In the genomic region with DNA sequence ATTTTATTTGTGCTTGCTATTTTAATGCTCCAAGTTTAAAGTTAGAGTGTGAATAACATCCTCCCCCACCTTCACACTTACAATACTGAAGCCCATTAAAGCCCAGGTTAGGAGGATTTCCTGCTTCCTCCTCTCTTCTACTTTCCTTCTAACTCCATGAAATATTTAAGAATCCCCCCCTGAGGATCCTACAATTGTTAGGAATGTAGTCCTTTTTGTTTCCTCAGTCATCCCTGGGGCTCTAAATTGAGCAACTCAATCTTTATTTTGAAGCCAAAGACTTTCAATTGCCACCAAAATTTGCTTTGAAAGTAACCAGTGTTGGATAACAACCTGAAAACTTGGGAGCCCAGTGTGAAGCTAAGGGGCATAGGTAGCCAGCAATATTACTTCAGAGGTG, we compare ENCODE assay signal across 25 cellular contexts.
"Had no signal": no experiment of that assay in that cellular context is flagged by ENCODE, and none has a peak within 500 bp of the region (broad histone marks: within the 10 kb centered on the region; RNA-seq: fewer than 3 reads in every experiment).

No MANE protein-coding gene starts in this region.

- H3K4me2 ChIP-seq: KMS-11 had no signal

- H3K27me3 Mint-ChIP-seq: activated CD4-positive, alpha-beta T cell treated with anti-CD3 and anti-CD28 coated beads, Interleukin-2, amount 10 ng/mL, durations not matched to agents 7 days and 5 days; activated CD8-positive, alpha-beta T cell treated with anti-CD3 and anti-CD28 coated beads for 36 hours; activated naive CD4-positive, alpha-beta T cell treated with anti-CD3 and anti-CD28 coated beads, Interleukin-2, amount 10 ng/mL, durations not matched to agents 7 days and 5 days; activated naive CD8-positive, alpha-beta T cell treated with anti-CD3 and anti-CD28 coated beads, Interleukin-2, amount 10 ng/mL, durations not matched to agents 7 days and 5 days; T-helper 17 cell had no signal

- H3K4me3 Mint-ChIP-seq: activated CD4-positive, alpha-beta T cell treated with anti-CD3 and anti-CD28 coated beads, Interleukin-2, amount 10 ng/mL, durations not matched to agents 7 days and 5 days; activated CD8-positive, alpha-beta T cell treated with anti-CD3 and anti-CD28 coated beads for 36 hours; activated naive CD4-positive, alpha-beta T cell treated with anti-CD3 and anti-CD28 coated beads, Interleukin-2, amount 10 ng/mL, durations not matched to agents 7 days and 5 days; activated naive CD8-positive, alpha-beta T cell treated with anti-CD3 and anti-CD28 coated beads, Interleukin-2, amount 10 ng/mL, durations not matched to agents 7 days and 5 days; activated T-cell treated with anti-CD3 and anti-CD28 coated beads, Interleukin-2, amount 50 U/mL, for 72 hours; T-helper 17 cell had no signal

- ATAC-seq: activated CD8-positive, alpha-beta T cell treated with anti-CD3 and anti-CD28 coated beads for 36 hours; activated T-cell treated with anti-CD3 and anti-CD28 coated beads, Interleukin-2, amount 50 U/mL, for 72 hours; PC-3; T-helper 17 cell had no signal

- H3K27ac Mint-ChIP-seq: activated CD4-positive, alpha-beta T cell treated with anti-CD3 and anti-CD28 coated beads, Interleukin-2, amount 10 ng/mL, durations not matched to agents 7 days and 5 days; activated CD8-positive, alpha-beta T cell treated with anti-CD3 and anti-CD28 coated beads for 36 hours; activated naive CD4-positive, alpha-beta T cell treated with anti-CD3 and anti-CD28 coated beads, Interleukin-2, amount 10 ng/mL, durations not matched to agents 7 days and 5 days; activated naive CD8-positive, alpha-beta T cell treated with anti-CD3 and anti-CD28 coated beads, Interleukin-2, amount 10 ng/mL, durations not matched to agents 7 days and 5 days; activated T-cell treated with anti-CD3 and anti-CD28 coated beads, Interleukin-2, amount 50 U/mL, for 72 hours; activated T-helper 2 cell treated with anti-CD3 and anti-CD28 coated beads, Interferon-gamma antibody, Interleukin-2, Interleukin-4, amounts not matched to agents 10 μg/mL and 5 μg/mL and 100 μg/mL, durations not matched to agents 14 hours and 24 hours and 36 hours; T-helper 17 cell had no signal

- H3K27me3 ChIP-seq: adrenal gland, MG63 had no signal

- H3K4me1 ChIP-seq: adrenal gland had no signal

- H3K9me3 ChIP-seq: adrenal gland, MG63 had no signal

- H3K9ac ChIP-seq: KMS-11 had no signal

- H3K4me3 ChIP-seq: adrenal gland, MG63 had no signal

- H3K36me3 ChIP-seq: adrenal gland, MG63 had no signal

- H3K27ac ChIP-seq: adrenal gland, KMS-11 had no signal

- DNase-seq: activated CD4-positive, alpha-beta T cell treated with anti-CD3 and anti-CD28 coated beads, Interleukin-2, amount 10 ng/mL, durations not matched to agents 7 days and 5 days; activated CD4-positive, CD25-positive, alpha-beta regulatory T cell; activated CD8-positive, alpha-beta memory T cell treated with anti-CD3 and anti-CD28 coated beads, Interleukin-2, amount 50 U/mL, for 4 hours; activated CD8-positive, alpha-beta T cell treated with anti-CD3 and anti-CD28 coated beads for 36 hours; activated gamma-delta T cell treated with Interleukin-2 at 50 U/mL for 16 hours; activated naive CD4-positive, alpha-beta T cell treated with anti-CD3 and anti-CD28 coated beads, Interleukin-2, amount 10 ng/mL, durations not matched to agents 7 days and 5 days; activated naive CD8-positive, alpha-beta T cell treated with anti-CD3 and anti-CD28 coated beads, Interleukin-2, amount 10 ng/mL, durations not matched to agents 7 days and 5 days; activated T-cell treated with anti-CD3 and anti-CD28 coated beads, Interleukin-2, amount 50 U/mL, for 72 hours; adrenal gland; anterior cingulate cortex; cerebellar nuclear complex; MG63; MV-4-11; NCI-H1092 treated with DMSO at 0.1 percent for 48 hours; NCI-H1417 treated with DMSO at 0.1 percent for 48 hours; NCI-H1694 treated with DMSO at 0.1 percent for 48 hours; NCI-H2029 treated with DMSO at 0.1 percent for 48 hours; NCI-H345; NCI-H510A treated with DMSO at 0.1 percent for 48 hours; PC-3; SHP77 treated with DMSO at 0.1 percent for 48 hours; T-helper 17 cell; T1000 had no signal

- H3K4me1 Mint-ChIP-seq: activated CD4-positive, alpha-beta T cell treated with anti-CD3 and anti-CD28 coated beads, Interleukin-2, amount 10 ng/mL, durations not matched to agents 7 days and 5 days; activated naive CD4-positive, alpha-beta T cell treated with anti-CD3 and anti-CD28 coated beads, Interleukin-2, amount 10 ng/mL, durations not matched to agents 7 days and 5 days; activated naive CD8-positive, alpha-beta T cell treated with anti-CD3 and anti-CD28 coated beads, Interleukin-2, amount 10 ng/mL, durations not matched to agents 7 days and 5 days; T-helper 17 cell had no signal

- H3K36me3 Mint-ChIP-seq: activated naive CD4-positive, alpha-beta T cell treated with anti-CD3 and anti-CD28 coated beads, Interleukin-2, amount 10 ng/mL, durations not matched to agents 7 days and 5 days; activated naive CD8-positive, alpha-beta T cell treated with anti-CD3 and anti-CD28 coated beads, Interleukin-2, amount 10 ng/mL, durations not matched to agents 7 days and 5 days had no signal

- H3K9me3 Mint-ChIP-seq: activated CD4-positive, alpha-beta T cell treated with anti-CD3 and anti-CD28 coated beads, Interleukin-2, amount 10 ng/mL, durations not matched to agents 7 days and 5 days; activated CD8-positive, alpha-beta T cell treated with anti-CD3 and anti-CD28 coated beads for 36 hours; activated naive CD8-positive, alpha-beta T cell treated with anti-CD3 and anti-CD28 coated beads, Interleukin-2, amount 10 ng/mL, durations not matched to agents 7 days and 5 days had no signal
